Comparison of ENCODE assay signal across 1 cellular context in the genomic region with DNA sequence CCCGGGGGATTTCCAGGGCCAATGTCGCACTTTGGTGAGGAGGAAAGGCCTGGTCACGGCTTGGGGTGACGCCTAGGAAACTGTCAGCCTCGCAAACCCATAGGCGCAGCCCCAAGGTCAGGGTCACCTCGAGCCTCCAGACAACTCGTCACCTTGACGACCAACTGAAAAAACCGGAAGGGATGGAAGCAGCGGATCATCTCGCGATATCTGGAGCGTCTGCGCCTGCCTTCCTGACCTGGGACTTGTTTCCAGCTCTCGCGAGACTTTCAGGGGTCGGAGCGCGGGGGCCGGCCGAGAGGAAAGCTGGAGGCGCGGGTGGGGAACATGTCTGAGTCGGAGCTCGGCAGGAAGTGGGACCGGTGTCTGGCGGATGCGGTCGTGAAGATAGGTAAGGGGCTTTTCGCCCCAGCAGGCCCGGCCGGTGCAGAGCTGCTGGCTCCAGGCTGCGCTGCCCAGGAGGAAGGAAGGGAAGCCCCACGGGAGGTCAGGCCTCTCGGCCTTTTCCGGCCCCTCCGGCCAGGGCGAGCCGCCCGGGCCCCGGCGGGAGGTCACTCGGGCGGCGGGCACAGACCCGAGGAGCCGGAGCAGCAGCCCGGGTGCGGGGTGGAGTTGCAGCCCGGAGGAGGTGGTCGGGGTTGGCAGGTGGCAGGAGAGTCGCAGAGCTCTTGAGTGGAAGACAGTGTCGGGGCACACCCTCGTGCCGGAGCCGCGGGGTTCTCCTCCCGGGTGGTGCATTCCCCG.
TF ChIP-seq lines count a peak whose summit lies in the region.

No MANE protein-coding gene starts in this region.

TF ChIP-seq in GM12878, 131 proteins besides CTCF, POLR2A, EP300 and RAD21 (continued from another document and continues in another):
- TF ChIP-seq, protein P1, sequence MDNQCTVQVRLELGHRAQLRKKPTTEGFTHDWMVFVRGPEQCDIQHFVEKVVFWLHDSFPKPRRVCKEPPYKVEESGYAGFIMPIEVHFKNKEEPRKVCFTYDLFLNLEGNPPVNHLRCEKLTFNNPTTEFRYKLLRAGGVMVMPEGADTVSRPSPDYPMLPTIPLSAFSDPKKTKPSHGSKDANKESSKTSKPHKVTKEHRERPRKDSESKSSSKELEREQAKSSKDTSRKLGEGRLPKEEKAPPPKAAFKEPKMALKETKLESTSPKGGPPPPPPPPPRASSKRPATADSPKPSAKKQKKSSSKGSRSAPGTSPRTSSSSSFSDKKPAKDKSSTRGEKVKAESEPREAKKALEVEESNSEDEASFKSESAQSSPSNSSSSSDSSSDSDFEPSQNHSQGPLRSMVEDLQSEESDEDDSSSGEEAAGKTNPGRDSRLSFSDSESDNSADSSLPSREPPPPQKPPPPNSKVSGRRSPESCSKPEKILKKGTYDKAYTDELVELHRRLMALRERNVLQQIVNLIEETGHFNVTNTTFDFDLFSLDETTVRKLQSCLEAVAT (IDR thresholded peaks at IDR 0.05) = no peak
- TF ChIP-seq IKZF2 (IDR thresholded peaks at IDR 0.05) (no peak; a peak in 2 of 4 replicates), BRCA1 (IDR thresholded peaks at IDR 0.05; ENCODE audit: low read depth, low read length) (peak; percentile 94), SMAD5 (IDR thresholded peaks at IDR 0.05; ENCODE audit: low read depth) (peak; percentile 76; the same call in 1 of the 2 replicates), TARDBP (IDR thresholded peaks at IDR 0.05; ENCODE audit: borderline replicate concordance) (no peak), RFX5 (IDR thresholded peaks at IDR 0.05; ENCODE audit: low read depth, low read length) (no peak), ESRRA (IDR thresholded peaks at IDR 0.05; ENCODE audit: low read length) (peak; percentile 100), FOXK2 (IDR thresholded peaks at IDR 0.05) (no peak), NR2F1 (conservative IDR thresholded peaks at IDR 0.05) (peak; percentile 98), MXI1 (IDR thresholded peaks at IDR 0.05; ENCODE audit: low read depth, low read length) (peak; percentile 95), BACH1 (IDR thresholded peaks at IDR 0.05; ENCODE audit: borderline replicate concordance) (peak; percentile 54), PML (IDR thresholded peaks at IDR 0.05; ENCODE audit: low read length) (peak; percentile 78; the same call in 1 of the 2 replicates), CREB1 (IDR thresholded peaks at IDR 0.05; ENCODE audit: low read depth) (peak; percentile 93), SIN3A (IDR thresholded peaks at IDR 0.05; ENCODE audit: low read depth, low read length) (0 out of 2 replicates have a peak, but pooled peaks have one; percentile 42), YY1 (IDR thresholded peaks at IDR 0.05; ENCODE audit: low read depth, low read length) (peak; percentile 84), MEF2A (IDR thresholded peaks at IDR 0.05; ENCODE audit: insufficient read depth, low read depth, low read length) (0 out of 2 replicates have a peak, but pooled peaks have one; percentile 3), RELA (IDR thresholded peaks at IDR 0.05; ENCODE audit: borderline replicate concordance, partially characterized antibody) (peak; percentile 87), WRNIP1 (IDR thresholded peaks at IDR 0.05; ENCODE audit: borderline replicate concordance, low read depth, low read length) (no peak), MYC (IDR thresholded peaks at IDR 0.05; ENCODE audit: insufficient read depth, insufficient read length, insufficient replicate concordance, low read length, severe bottlenecking) (peak; percentile 2), RCOR1 (conservative IDR thresholded peaks at IDR 0.05; ENCODE audit: low read depth, low read length) (peak; percentile 99), RAD51 (IDR thresholded peaks at IDR 0.05) (no peak), SRF (IDR thresholded peaks at IDR 0.05; ENCODE audit: low read depth in 2 of 2, low read length in 2 of 2) (0 out of 4 replicates have a peak, but pooled peaks of 1 of the 2 experiments have one; percentile 2), ZNF217 (IDR thresholded peaks at IDR 0.05) (no peak), MYB (IDR thresholded peaks at IDR 0.05; ENCODE audit: borderline replicate concordance, low read depth, low read length) (peak; percentile 24; the same call in 1 of the 2 replicates)
- TF ChIP-seq, protein P2, sequence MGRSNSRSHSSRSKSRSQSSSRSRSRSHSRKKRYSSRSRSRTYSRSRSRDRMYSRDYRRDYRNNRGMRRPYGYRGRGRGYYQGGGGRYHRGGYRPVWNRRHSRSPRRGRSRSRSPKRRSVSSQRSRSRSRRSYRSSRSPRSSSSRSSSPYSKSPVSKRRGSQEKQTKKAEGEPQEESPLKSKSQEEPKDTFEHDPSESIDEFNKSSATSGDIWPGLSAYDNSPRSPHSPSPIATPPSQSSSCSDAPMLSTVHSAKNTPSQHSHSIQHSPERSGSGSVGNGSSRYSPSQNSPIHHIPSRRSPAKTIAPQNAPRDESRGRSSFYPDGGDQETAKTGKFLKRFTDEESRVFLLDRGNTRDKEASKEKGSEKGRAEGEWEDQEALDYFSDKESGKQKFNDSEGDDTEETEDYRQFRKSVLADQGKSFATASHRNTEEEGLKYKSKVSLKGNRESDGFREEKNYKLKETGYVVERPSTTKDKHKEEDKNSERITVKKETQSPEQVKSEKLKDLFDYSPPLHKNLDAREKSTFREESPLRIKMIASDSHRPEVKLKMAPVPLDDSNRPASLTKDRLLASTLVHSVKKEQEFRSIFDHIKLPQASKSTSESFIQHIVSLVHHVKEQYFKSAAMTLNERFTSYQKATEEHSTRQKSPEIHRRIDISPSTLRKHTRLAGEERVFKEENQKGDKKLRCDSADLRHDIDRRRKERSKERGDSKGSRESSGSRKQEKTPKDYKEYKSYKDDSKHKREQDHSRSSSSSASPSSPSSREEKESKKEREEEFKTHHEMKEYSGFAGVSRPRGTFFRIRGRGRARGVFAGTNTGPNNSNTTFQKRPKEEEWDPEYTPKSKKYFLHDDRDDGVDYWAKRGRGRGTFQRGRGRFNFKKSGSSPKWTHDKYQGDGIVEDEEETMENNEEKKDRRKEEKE (IDR thresholded peaks at IDR 0.05) = no peak
- TF ChIP-seq, protein P3, sequence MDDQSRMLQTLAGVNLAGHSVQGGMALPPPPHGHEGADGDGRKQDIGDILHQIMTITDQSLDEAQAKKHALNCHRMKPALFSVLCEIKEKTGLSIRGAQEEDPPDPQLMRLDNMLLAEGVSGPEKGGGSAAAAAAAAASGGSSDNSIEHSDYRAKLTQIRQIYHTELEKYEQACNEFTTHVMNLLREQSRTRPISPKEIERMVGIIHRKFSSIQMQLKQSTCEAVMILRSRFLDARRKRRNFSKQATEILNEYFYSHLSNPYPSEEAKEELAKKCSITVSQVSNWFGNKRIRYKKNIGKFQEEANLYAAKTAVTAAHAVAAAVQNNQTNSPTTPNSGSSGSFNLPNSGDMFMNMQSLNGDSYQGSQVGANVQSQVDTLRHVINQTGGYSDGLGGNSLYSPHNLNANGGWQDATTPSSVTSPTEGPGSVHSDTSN (IDR thresholded peaks at IDR 0.05; ENCODE audit: insufficient replicate concordance, low read depth, low read length) = peak; percentile 51
- TF ChIP-seq, protein P4, sequence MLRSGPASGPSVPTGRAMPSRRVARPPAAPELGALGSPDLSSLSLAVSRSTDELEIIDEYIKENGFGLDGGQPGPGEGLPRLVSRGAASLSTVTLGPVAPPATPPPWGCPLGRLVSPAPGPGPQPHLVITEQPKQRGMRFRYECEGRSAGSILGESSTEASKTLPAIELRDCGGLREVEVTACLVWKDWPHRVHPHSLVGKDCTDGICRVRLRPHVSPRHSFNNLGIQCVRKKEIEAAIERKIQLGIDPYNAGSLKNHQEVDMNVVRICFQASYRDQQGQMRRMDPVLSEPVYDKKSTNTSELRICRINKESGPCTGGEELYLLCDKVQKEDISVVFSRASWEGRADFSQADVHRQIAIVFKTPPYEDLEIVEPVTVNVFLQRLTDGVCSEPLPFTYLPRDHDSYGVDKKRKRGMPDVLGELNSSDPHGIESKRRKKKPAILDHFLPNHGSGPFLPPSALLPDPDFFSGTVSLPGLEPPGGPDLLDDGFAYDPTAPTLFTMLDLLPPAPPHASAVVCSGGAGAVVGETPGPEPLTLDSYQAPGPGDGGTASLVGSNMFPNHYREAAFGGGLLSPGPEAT (IDR thresholded peaks at IDR 0.05; ENCODE audit: low read depth) = peak; percentile 35
- TF ChIP-seq, protein P5, sequence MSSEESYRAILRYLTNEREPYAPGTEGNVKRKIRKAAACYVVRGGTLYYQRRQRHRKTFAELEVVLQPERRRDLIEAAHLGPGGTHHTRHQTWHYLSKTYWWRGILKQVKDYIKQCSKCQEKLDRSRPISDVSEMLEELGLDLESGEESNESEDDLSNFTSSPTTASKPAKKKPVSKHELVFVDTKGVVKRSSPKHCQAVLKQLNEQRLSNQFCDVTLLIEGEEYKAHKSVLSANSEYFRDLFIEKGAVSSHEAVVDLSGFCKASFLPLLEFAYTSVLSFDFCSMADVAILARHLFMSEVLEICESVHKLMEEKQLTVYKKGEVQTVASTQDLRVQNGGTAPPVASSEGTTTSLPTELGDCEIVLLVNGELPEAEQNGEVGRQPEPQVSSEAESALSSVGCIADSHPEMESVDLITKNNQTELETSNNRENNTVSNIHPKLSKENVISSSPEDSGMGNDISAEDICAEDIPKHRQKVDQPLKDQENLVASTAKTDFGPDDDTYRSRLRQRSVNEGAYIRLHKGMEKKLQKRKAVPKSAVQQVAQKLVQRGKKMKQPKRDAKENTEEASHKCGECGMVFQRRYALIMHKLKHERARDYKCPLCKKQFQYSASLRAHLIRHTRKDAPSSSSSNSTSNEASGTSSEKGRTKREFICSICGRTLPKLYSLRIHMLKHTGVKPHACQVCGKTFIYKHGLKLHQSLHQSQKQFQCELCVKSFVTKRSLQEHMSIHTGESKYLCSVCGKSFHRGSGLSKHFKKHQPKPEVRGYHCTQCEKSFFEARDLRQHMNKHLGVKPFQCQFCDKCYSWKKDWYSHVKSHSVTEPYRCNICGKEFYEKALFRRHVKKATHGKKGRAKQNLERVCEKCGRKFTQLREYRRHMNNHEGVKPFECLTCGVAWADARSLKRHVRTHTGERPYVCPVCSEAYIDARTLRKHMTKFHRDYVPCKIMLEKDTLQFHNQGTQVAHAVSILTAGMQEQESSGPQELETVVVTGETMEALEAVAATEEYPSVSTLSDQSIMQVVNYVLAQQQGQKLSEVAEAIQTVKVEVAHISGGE (CRISPR knock-in tag; IDR thresholded peaks at IDR 0.05) = peak; percentile 27; the same call in 1 of the 2 replicates
- TF ChIP-seq, protein P6, sequence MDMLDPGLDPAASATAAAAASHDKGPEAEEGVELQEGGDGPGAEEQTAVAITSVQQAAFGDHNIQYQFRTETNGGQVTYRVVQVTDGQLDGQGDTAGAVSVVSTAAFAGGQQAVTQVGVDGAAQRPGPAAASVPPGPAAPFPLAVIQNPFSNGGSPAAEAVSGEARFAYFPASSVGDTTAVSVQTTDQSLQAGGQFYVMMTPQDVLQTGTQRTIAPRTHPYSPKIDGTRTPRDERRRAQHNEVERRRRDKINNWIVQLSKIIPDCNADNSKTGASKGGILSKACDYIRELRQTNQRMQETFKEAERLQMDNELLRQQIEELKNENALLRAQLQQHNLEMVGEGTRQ (IDR thresholded peaks at IDR 0.05; ENCODE audit: borderline replicate concordance, low read depth, low read length) = no peak
- TF ChIP-seq, protein P7, sequence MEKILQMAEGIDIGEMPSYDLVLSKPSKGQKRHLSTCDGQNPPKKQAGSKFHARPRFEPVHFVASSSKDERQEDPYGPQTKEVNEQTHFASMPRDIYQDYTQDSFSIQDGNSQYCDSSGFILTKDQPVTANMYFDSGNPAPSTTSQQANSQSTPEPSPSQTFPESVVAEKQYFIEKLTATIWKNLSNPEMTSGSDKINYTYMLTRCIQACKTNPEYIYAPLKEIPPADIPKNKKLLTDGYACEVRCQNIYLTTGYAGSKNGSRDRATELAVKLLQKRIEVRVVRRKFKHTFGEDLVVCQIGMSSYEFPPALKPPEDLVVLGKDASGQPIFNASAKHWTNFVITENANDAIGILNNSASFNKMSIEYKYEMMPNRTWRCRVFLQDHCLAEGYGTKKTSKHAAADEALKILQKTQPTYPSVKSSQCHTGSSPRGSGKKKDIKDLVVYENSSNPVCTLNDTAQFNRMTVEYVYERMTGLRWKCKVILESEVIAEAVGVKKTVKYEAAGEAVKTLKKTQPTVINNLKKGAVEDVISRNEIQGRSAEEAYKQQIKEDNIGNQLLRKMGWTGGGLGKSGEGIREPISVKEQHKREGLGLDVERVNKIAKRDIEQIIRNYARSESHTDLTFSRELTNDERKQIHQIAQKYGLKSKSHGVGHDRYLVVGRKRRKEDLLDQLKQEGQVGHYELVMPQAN (conservative IDR thresholded peaks at IDR 0.05) = peak; percentile 81
- TF ChIP-seq, protein P8, sequence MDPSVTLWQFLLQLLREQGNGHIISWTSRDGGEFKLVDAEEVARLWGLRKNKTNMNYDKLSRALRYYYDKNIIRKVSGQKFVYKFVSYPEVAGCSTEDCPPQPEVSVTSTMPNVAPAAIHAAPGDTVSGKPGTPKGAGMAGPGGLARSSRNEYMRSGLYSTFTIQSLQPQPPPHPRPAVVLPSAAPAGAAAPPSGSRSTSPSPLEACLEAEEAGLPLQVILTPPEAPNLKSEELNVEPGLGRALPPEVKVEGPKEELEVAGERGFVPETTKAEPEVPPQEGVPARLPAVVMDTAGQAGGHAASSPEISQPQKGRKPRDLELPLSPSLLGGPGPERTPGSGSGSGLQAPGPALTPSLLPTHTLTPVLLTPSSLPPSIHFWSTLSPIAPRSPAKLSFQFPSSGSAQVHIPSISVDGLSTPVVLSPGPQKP (IDR thresholded peaks at IDR 0.05; ENCODE audit: low read depth, low read length) = peak; percentile 76; the same call in 1 of the 2 replicates
- TF ChIP-seq, protein P9, sequence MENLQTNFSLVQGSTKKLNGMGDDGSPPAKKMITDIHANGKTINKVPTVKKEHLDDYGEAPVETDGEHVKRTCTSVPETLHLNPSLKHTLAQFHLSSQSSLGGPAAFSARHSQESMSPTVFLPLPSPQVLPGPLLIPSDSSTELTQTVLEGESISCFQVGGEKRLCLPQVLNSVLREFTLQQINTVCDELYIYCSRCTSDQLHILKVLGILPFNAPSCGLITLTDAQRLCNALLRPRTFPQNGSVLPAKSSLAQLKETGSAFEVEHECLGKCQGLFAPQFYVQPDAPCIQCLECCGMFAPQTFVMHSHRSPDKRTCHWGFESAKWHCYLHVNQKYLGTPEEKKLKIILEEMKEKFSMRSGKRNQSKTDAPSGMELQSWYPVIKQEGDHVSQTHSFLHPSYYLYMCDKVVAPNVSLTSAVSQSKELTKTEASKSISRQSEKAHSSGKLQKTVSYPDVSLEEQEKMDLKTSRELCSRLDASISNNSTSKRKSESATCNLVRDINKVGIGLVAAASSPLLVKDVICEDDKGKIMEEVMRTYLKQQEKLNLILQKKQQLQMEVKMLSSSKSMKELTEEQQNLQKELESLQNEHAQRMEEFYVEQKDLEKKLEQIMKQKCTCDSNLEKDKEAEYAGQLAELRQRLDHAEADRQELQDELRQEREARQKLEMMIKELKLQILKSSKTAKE (IDR thresholded peaks at IDR 0.05; ENCODE audit: low read depth, poor library complexity, severe bottlenecking) = peak; percentile 68
- TF ChIP-seq, protein P10, sequence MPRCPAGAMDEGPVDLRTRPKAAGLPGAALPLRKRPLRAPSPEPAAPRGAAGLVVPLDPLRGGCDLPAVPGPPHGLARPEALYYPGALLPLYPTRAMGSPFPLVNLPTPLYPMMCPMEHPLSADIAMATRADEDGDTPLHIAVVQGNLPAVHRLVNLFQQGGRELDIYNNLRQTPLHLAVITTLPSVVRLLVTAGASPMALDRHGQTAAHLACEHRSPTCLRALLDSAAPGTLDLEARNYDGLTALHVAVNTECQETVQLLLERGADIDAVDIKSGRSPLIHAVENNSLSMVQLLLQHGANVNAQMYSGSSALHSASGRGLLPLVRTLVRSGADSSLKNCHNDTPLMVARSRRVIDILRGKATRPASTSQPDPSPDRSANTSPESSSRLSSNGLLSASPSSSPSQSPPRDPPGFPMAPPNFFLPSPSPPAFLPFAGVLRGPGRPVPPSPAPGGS (IDR thresholded peaks at IDR 0.05; ENCODE audit: borderline replicate concordance, insufficient read depth, low read depth, low read length, poor library complexity, severe bottlenecking) = no peak
